Comparison of ENCODE assay signal across 22 cellular contexts in the genomic region with DNA sequence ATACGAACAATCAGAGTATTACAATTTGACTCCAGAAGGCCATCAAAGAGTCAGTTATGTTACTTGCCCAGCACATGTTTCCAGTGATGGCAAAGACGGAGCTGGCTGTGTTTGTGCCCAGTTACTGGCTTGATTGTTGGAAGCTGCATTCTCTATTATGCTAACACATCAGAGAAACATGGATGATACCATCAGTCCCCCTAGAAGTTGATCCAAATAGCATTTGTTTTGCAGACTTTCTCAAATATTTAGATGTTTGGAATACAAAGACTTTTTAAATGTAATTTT.
"Had no signal": no experiment of that assay in that cellular context is flagged by ENCODE, and none has a peak within 500 bp of the region (broad histone marks: within the 10 kb centered on the region; RNA-seq: fewer than 3 reads in every experiment).

No MANE protein-coding gene starts in this region.

- H3K36me3 Mint-ChIP-seq: activated naive CD8-positive, alpha-beta T cell; natural killer cell; neural progenitor cell had no signal

- H3K4me3 Mint-ChIP-seq: activated naive CD8-positive, alpha-beta T cell; natural killer cell; neural progenitor cell; T-helper 2 cell treated with Interferon-gamma antibody and Interleukin-4, amounts not matched to agents 5 μg/mL and 100 μg/mL, for 36 hours had no signal

- DNase-seq: activated CD4-positive, alpha-beta T cell treated with anti-CD3 and anti-CD28 coated beads for 4 hours; activated CD4-positive, alpha-beta T cell treated with anti-CD3 and anti-CD28 coated beads, Interleukin-2, amount 50 U/mL, for 4 hours; activated effector memory CD4-positive, alpha-beta T cell treated with Interleukin-2 at 50 U/mL for 16 hours; activated naive CD4-positive, alpha-beta T cell treated with Interleukin-2 at 50 U/mL for 16 hours; dermis blood vessel endothelial cell; effector CD4-positive, alpha-beta T cell; foreskin keratinocyte; glutamatergic neuron; kidney; left colon; mesenchymal stem cell; natural killer cell; occipital lobe; right cardiac atrium; spleen; stimulated activated naive CD4-positive, alpha-beta T cell; T-helper 1 cell; testis; transverse colon had no signal

- ATAC-seq: foreskin keratinocyte, left colon, natural killer cell, right cardiac atrium had no signal

- H3K27ac Mint-ChIP-seq: activated naive CD8-positive, alpha-beta T cell; natural killer cell; neural progenitor cell; T-helper 2 cell treated with Interferon-gamma antibody and Interleukin-4, amounts not matched to agents 5 μg/mL and 100 μg/mL, for 36 hours had no signal

- H3K9me3 Mint-ChIP-seq: neural progenitor cell; T-helper 2 cell treated with Interferon-gamma antibody and Interleukin-4, amounts not matched to agents 5 μg/mL and 100 μg/mL, for 36 hours had no signal

- H3K4me1 Mint-ChIP-seq: natural killer cell had no signal
